In genomic region chr2:15619938-15620337, GRCh38 we compare ENCODE assay signal across 26 cellular contexts. TPM values are rescaled to one million over a fixed set of nuclear protein-coding genes. Genes with fewer than 3 reads are reported as not detected.
DNase-seq lines count a peak whose midpoint lies in the region; TF ChIP-seq lines count a peak whose summit lies in the region.
"Had no signal": no experiment of that assay in that cellular context is flagged by ENCODE, and none has a peak within 500 bp of the region (broad histone marks: within the 10 kb centered on the region; RNA-seq: fewer than 3 reads in every experiment).

No MANE protein-coding gene starts in this region.

- H3K27ac Mint-ChIP-seq in endothelial cell (ENCODE audit: unreplicated experiment) (no peak overlapping the region), progenitor cell of endocrine pancreas (peak overlapping the region; percentile 34)
- H3K27ac Mint-ChIP-seq: B cell; CD14-positive monocyte; CD4-positive, alpha-beta memory T cell; CD4-positive, alpha-beta T cell; CD4-positive, CD25-positive, alpha-beta regulatory T cell; CD8-positive, alpha-beta memory T cell; CD8-positive, alpha-beta T cell had no signal

- peak; percentile 91 for DNase-seq in SK-N-DZ (ENCODE audit: low spot score)
- no peak for DNase-seq in endothelial cell (ENCODE audit: low spot score)
- no peak for DNase-seq in progenitor cell of endocrine pancreas (ENCODE audit: low spot score, unreplicated experiment)
- DNase-seq in ACHN: no peak
- no peak for DNase-seq in 8988T
- DNase-seq in NOMO-1 (lab: John Stamatoyannopoulos, UW; ENCODE audit: unreplicated experiment in 2 of 2): no peak
- DNase-seq: AML-193; BE2C; C1 segment of cervical spinal cord; Caco-2; Calu3; CD4-positive, alpha-beta memory T cell; CD4-positive, alpha-beta T cell; CD4-positive, CD25-positive, alpha-beta regulatory T cell; CD8-positive, alpha-beta memory T cell; CD8-positive, alpha-beta T cell; COR-L47; DMS 273 treated with DMSO at 0.1 percent for 48 hours; DMS153; DMS53; DMS79; DMS79 treated with DMSO at 0.1 percent for 48 hours; DND-41; EL had no signal

- in situ Hi-C loops in ACHN (cut with HindIII; ENCODE audit: low pct_ligation_motif_present, low pct_unique_long_range_greater_than_20kb, low sequenced_read_pairs): no loop called here

- no peaks in the 10 kb centered on the region for H3K9me3 Mint-ChIP-seq in endothelial cell (ENCODE audit: unreplicated experiment)
- H3K9me3 Mint-ChIP-seq in progenitor cell of endocrine pancreas (ENCODE audit: low read depth): peaks cover 7% of the 10 kb centered on the region
- H3K9me3 Mint-ChIP-seq: CD14-positive monocyte; CD4-positive, alpha-beta T cell; CD8-positive, alpha-beta memory T cell; CD8-positive, alpha-beta T cell had no signal

- H3K36me3 Mint-ChIP-seq in endothelial cell (ENCODE audit: low read depth, unreplicated experiment) (peaks cover 32% of the 10 kb centered on the region), progenitor cell of endocrine pancreas (ENCODE audit: insufficient read depth) (peaks cover 35% of the 10 kb centered on the region)

- TF ChIP-seq CTCF in endothelial cell (IDR thresholded peaks at IDR 0.05; ENCODE audit: unreplicated experiment) (no peak), progenitor cell of endocrine pancreas (IDR thresholded peaks at IDR 0.05; ENCODE audit: unreplicated experiment) (no peak)

- H3K27me3 Mint-ChIP-seq in endothelial cell (ENCODE audit: unreplicated experiment): no peaks in the 10 kb centered on the region
- no peaks in the 10 kb centered on the region for H3K27me3 Mint-ChIP-seq in progenitor cell of endocrine pancreas
- H3K27me3 Mint-ChIP-seq: B cell; CD4-positive, alpha-beta memory T cell; CD4-positive, alpha-beta T cell; CD4-positive, CD25-positive, alpha-beta regulatory T cell; CD8-positive, alpha-beta memory T cell had no signal

- peak overlapping the region; percentile 42 for H3K4me3 Mint-ChIP-seq in endothelial cell (ENCODE audit: unreplicated experiment)
- no peak overlapping the region for H3K4me3 Mint-ChIP-seq in progenitor cell of endocrine pancreas (ENCODE audit: low read depth)
- H3K4me3 Mint-ChIP-seq: B cell; CD14-positive monocyte; CD4-positive, alpha-beta memory T cell; CD4-positive, alpha-beta T cell; CD4-positive, CD25-positive, alpha-beta regulatory T cell; CD8-positive, alpha-beta memory T cell; CD8-positive, alpha-beta T cell had no signal

- H3K4me1 Mint-ChIP-seq in endothelial cell (ENCODE audit: unreplicated experiment) (no peaks in the 10 kb centered on the region), progenitor cell of endocrine pancreas (ENCODE audit: low read depth) (no peaks in the 10 kb centered on the region)
- H3K4me1 Mint-ChIP-seq: B cell; CD14-positive monocyte; CD4-positive, alpha-beta memory T cell had no signal

RNA-seq across cellular contexts. Expression of gene DDX1, which starts 28.3 kb away (rescaled TPM):
- 5,002 and 5,638 TPM in 2 replicates for polyA plus RNA-seq in SK-N-DZ (2014; cell fraction: cytosol; rRNA removed)
- 4,616 and 5,818 TPM in 2 replicates for polyA plus RNA-seq in SK-N-DZ (2014; cell fraction: nucleus; rRNA removed)
- 100 TPM for total RNA-seq in endothelial cell (ENCODE audit: unreplicated experiment)
- 114 and 115 TPM in 2 replicates for total RNA-seq in progenitor cell of endocrine pancreas

RNA-seq across cellular contexts. Expression of gene NBAS, which starts 58.8 kb away (rescaled TPM):
- 171 and 202 TPM in 2 replicates for polyA plus RNA-seq in SK-N-DZ (2014; cell fraction: cytosol; rRNA removed)
- 123 and 132 TPM in 2 replicates for polyA plus RNA-seq in SK-N-DZ (2014; cell fraction: nucleus; rRNA removed)
- total RNA-seq in endothelial cell (ENCODE audit: unreplicated experiment): 52.8 TPM
- total RNA-seq in progenitor cell of endocrine pancreas: 63.0 and 68.0 TPM in 2 replicates
